In the genomic region with DNA sequence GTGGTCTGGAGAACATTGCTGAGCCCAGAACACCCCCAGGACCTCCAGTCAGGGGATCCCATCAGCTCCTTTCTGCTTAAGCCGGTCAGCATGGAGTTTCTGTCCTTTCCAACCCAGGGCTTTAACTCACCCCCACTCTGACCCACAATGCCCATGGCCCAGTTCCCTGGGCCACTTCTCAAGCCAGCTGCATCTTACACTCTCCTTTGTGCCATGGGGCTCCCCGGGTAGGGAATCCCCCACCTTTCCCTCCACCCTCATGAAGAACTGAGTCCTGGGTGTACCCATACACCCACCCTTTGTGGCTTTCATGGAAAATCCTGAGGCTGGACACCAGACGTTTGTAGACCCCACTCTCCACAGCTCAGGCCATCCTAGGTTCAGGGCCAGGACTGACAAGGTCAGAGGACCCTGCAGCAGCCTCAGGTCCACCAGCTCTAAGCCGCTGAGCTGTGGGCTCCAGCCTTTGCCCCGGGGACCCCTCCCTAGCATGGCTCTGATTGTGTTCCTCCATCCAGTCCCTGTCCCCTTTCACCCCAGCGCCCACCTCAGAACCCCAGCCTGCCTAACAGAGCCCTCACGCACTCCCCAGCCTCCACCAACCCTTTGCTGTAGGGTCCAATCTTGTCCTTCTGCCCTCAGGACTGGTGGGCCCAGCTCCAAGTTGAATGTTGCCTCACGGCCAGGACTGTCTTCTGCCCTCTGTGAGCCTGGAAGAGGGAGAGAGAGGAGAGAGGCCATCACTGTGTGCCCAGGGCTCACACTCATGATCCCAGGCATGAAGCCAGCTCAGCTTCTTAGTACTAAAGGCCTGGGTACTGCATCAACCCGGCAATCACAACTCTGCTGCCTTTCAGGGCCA, we compare ENCODE assay signal across 24 cellular contexts.
A peak's percentile ranks its signal among the peaks of the same experiment; 100 is the strongest.
DNase-seq lines count a peak whose midpoint lies in the region; ATAC-seq, FAIRE-seq and TF ChIP-seq lines count a peak whose summit lies in the region.
"Had no signal": no experiment of that assay in that cellular context is flagged by ENCODE, and none has a peak within 500 bp of the region (broad histone marks: within the 10 kb centered on the region; RNA-seq: fewer than 3 reads in every experiment).

No MANE protein-coding gene starts in this region.

- H3K4me3 ChIP-seq in astrocyte (ENCODE audit: insufficient read depth, low read depth, low read length) (no peak overlapping the region), MM.1S (ENCODE audit: low read length) (no peak overlapping the region), GM23338 (no peak overlapping the region)
- H3K4me3 ChIP-seq: BLaER1 treated with 17β-estradiol and CSF1 and Interleukin-3, amounts not matched to agents 10 nM and 100 nM; GM12878; K562; MG63; SJCRH30 had no signal

- TF ChIP-seq CTCF in astrocyte (IDR thresholded peaks at IDR 0.05; ENCODE audit: insufficient read depth, low read depth, low read length) = no peak
- no peak for TF ChIP-seq CTCF in MM.1S (IDR thresholded peaks at IDR 0.05; ENCODE audit: low read length)
- TF ChIP-seq CTCF in GM23338 (conservative IDR thresholded peaks at IDR 0.05; ENCODE audit: low read depth in 2 of 2) = no peak

- H3K4me3 Mint-ChIP-seq in activated CD4-positive, alpha-beta memory T cell treated with anti-CD3 and anti-CD28 coated beads, Interleukin-2, amount 10 ng/mL, durations not matched to agents 7 days and 5 days = no peak overlapping the region
- H3K4me3 Mint-ChIP-seq in activated CD4-positive, alpha-beta memory T cell treated with anti-CD3 and anti-CD28 coated beads for 36 hours = no peak overlapping the region
- H3K4me3 Mint-ChIP-seq in astrocyte (ENCODE audit: unreplicated experiment) (no peak overlapping the region), GM23338 (no peak overlapping the region)
- H3K4me3 Mint-ChIP-seq: CD4-positive, alpha-beta memory T cell had no signal

- no peaks in the 10 kb centered on the region for H3K27me3 Mint-ChIP-seq in activated CD4-positive, alpha-beta memory T cell treated with anti-CD3 and anti-CD28 coated beads, Interleukin-2, amount 10 ng/mL, durations not matched to agents 7 days and 5 days
- no peaks in the 10 kb centered on the region for H3K27me3 Mint-ChIP-seq in activated CD4-positive, alpha-beta memory T cell treated with anti-CD3 and anti-CD28 coated beads for 36 hours
- H3K27me3 Mint-ChIP-seq in astrocyte (ENCODE audit: low read depth, unreplicated experiment) = peaks cover 46% of the 10 kb centered on the region
- peaks cover 3% of the 10 kb centered on the region for H3K27me3 Mint-ChIP-seq in GM23338 (ENCODE audit: insufficient read depth, low read depth, poor library complexity)

- H2AFZ ChIP-seq in astrocyte (ENCODE audit: low read depth, low read length) (no peak overlapping the region), MM.1S (ENCODE audit: low read length) (no peak overlapping the region), GM23338 (no peak overlapping the region)

- H3K36me3 ChIP-seq in astrocyte (ENCODE audit: insufficient read depth, low read length) (no peaks in the 10 kb centered on the region), MM.1S (replicated peaks; ENCODE audit: insufficient read depth, low read length) (no peaks in the 10 kb centered on the region), GM23338 (ENCODE audit: insufficient read depth) (no peaks in the 10 kb centered on the region)
- H3K36me3 ChIP-seq: BLaER1 treated with 17β-estradiol and CSF1 and Interleukin-3, amounts not matched to agents 10 nM and 100 nM; MG63; SJCRH30 had no signal

- H3K4me2 ChIP-seq in astrocyte (ENCODE audit: low read length) (no peak overlapping the region), MM.1S (ENCODE audit: low read depth, low read length) (no peak overlapping the region), GM23338 (no peak overlapping the region)
- H3K4me2 ChIP-seq: BLaER1 treated with 17β-estradiol and CSF1 and Interleukin-3, amounts not matched to agents 10 nM and 100 nM had no signal

- POLR2A ChIA-PET in activated CD4-positive, alpha-beta memory T cell treated with anti-CD3 and anti-CD28 coated beads, Interleukin-2, amount 10 ng/mL, durations not matched to agents 7 days and 5 days (lab: Charles Lee) = no interaction called here
- POLR2A ChIA-PET in activated CD4-positive, alpha-beta memory T cell treated with anti-CD3 and anti-CD28 coated beads for 36 hours (lab: Charles Lee) = no interaction called here

- intact Hi-C loops in activated CD4-positive, alpha-beta memory T cell treated with anti-CD3 and anti-CD28 coated beads for 36 hours (cut with micrococcal nuclease) = no loop called here
- intact Hi-C loops in sciatic nerve (cut with DNase I) = no loop called here

- no peak overlapping the region for H3K27ac Mint-ChIP-seq in activated CD4-positive, alpha-beta memory T cell treated with anti-CD3 and anti-CD28 coated beads, Interleukin-2, amount 10 ng/mL, durations not matched to agents 7 days and 5 days
- no peak overlapping the region for H3K27ac Mint-ChIP-seq in activated CD4-positive, alpha-beta memory T cell treated with anti-CD3 and anti-CD28 coated beads for 36 hours
- H3K27ac Mint-ChIP-seq in astrocyte (ENCODE audit: unreplicated experiment) (peak overlapping the region; percentile 66), GM23338 (no peak overlapping the region)
- H3K27ac Mint-ChIP-seq: CD4-positive, alpha-beta memory T cell had no signal

- H3F3A ChIP-seq in MM.1S (ENCODE audit: insufficient read depth, low read length) (no peaks in the 10 kb centered on the region), GM23338 (replicated peaks; ENCODE audit: low read depth) (no peaks in the 10 kb centered on the region)

- no peaks in the 10 kb centered on the region for H3K4me1 Mint-ChIP-seq in activated CD4-positive, alpha-beta memory T cell treated with anti-CD3 and anti-CD28 coated beads, Interleukin-2, amount 10 ng/mL, durations not matched to agents 7 days and 5 days
- no peaks in the 10 kb centered on the region for H3K4me1 Mint-ChIP-seq in activated CD4-positive, alpha-beta memory T cell treated with anti-CD3 and anti-CD28 coated beads for 36 hours (ENCODE audit: low read depth)
- H3K4me1 Mint-ChIP-seq in astrocyte (ENCODE audit: low read depth, unreplicated experiment) (peaks cover 3% of the 10 kb centered on the region), GM23338 (peaks cover 9% of the 10 kb centered on the region; the same call in 2 of the 3 replicates)
- H3K4me1 Mint-ChIP-seq: CD4-positive, alpha-beta memory T cell had no signal

- H3K27ac ChIP-seq in astrocyte (ENCODE audit: low read depth, low read length) (no peak overlapping the region), MM.1S (ENCODE audit: low read length) (no peak overlapping the region), GM23338 (ENCODE audit: low read depth) (no peak overlapping the region)
- H3K27ac ChIP-seq: BLaER1 treated with 17β-estradiol and CSF1 and Interleukin-3, amounts not matched to agents 10 nM and 100 nM; RWPE1; SJCRH30 had no signal

- no peaks in the 10 kb centered on the region for H4K20me1 ChIP-seq in astrocyte (ENCODE audit: insufficient read depth, low read length)
- H4K20me1 ChIP-seq in MM.1S (ENCODE audit: insufficient read depth, low read length) = no peaks in the 10 kb centered on the region
- no peaks in the 10 kb centered on the region for H4K20me1 ChIP-seq in GM23338 (replicated peaks; ENCODE audit: insufficient read depth)
- H4K20me1 ChIP-seq: BLaER1 treated with 17β-estradiol and CSF1 and Interleukin-3, amounts not matched to agents 10 nM and 100 nM had no signal

- no peaks in the 10 kb centered on the region for H3K9me2 ChIP-seq in MM.1S (replicated peaks; ENCODE audit: insufficient read depth, low read length)
- no peaks in the 10 kb centered on the region for H3K9me2 ChIP-seq in GM23338 (ENCODE audit: insufficient read depth)

- no peaks in the 10 kb centered on the region for H3K4me1 ChIP-seq in astrocyte (ENCODE audit: insufficient read depth, low read length)
- H3K4me1 ChIP-seq in MM.1S (ENCODE audit: low read length) = no peaks in the 10 kb centered on the region
- H3K4me1 ChIP-seq in GM23338 (ENCODE audit: insufficient read depth) = no peaks in the 10 kb centered on the region
- H3K4me1 ChIP-seq: Caco-2, SJCRH30 had no signal

- FAIRE-seq in astrocyte (lab: Jason Lieb, UNC) = no peak
- FAIRE-seq: GM12878, K562 had no signal

- H3K9ac ChIP-seq in astrocyte (ENCODE audit: low read length) = no peak overlapping the region
- no peak overlapping the region for H3K9ac ChIP-seq in MM.1S (ENCODE audit: low read length)
- H3K9ac ChIP-seq: BLaER1 treated with 17β-estradiol and CSF1 and Interleukin-3, amounts not matched to agents 10 nM and 100 nM had no signal

- H3K79me2 ChIP-seq in astrocyte (ENCODE audit: insufficient read depth, low read length) (no peaks in the 10 kb centered on the region), MM.1S (ENCODE audit: low read length) (no peaks in the 10 kb centered on the region), GM23338 (replicated peaks; ENCODE audit: insufficient read depth) (no peaks in the 10 kb centered on the region)

- ATAC-seq in sciatic nerve (no peak), GM23338 (no peak)
- ATAC-seq: GM12878, K562 had no signal

- H3K27me3 ChIP-seq in astrocyte (ENCODE audit: insufficient read depth, low read length) (peaks cover under 1% of the 10 kb centered on the region), MM.1S (replicated peaks; ENCODE audit: insufficient read depth, low read length) (peaks cover 96% of the 10 kb centered on the region), GM23338 (ENCODE audit: insufficient read depth) (no peaks in the 10 kb centered on the region)
- H3K27me3 ChIP-seq: BLaER1 treated with 17β-estradiol and CSF1 and Interleukin-3, amounts not matched to agents 10 nM and 100 nM; MG63; SJCRH30 had no signal

- no peaks in the 10 kb centered on the region for H3K36me3 Mint-ChIP-seq in activated CD4-positive, alpha-beta memory T cell treated with anti-CD3 and anti-CD28 coated beads, Interleukin-2, amount 10 ng/mL, durations not matched to agents 7 days and 5 days (ENCODE audit: low read depth)
- no peaks in the 10 kb centered on the region for H3K36me3 Mint-ChIP-seq in activated CD4-positive, alpha-beta memory T cell treated with anti-CD3 and anti-CD28 coated beads for 36 hours
- H3K36me3 Mint-ChIP-seq in astrocyte (ENCODE audit: low read depth, unreplicated experiment) = peaks cover 3% of the 10 kb centered on the region
- no peaks in the 10 kb centered on the region; the same call in 2 of the 3 replicates for H3K36me3 Mint-ChIP-seq in GM23338 (ENCODE audit: low read depth)
- H3K36me3 Mint-ChIP-seq: CD4-positive, alpha-beta memory T cell had no signal

- peak; percentile 4 for DNase-seq in activated CD4-positive, alpha-beta memory T cell treated with anti-CD3 and anti-CD28 coated beads, Interleukin-2, amount 10 ng/mL, durations not matched to agents 7 days and 5 days
- DNase-seq in activated CD4-positive, alpha-beta memory T cell treated with anti-CD3 and anti-CD28 coated beads for 36 hours = no peak
- DNase-seq in astrocyte (ENCODE audit: low read depth) = no peak
- DNase-seq in mucosa of gallbladder (ENCODE audit: low spot score) = peak; percentile 5
- peak; percentile 27 for DNase-seq in sciatic nerve (ENCODE audit: low spot score)
- no peak for DNase-seq in MM.1S
- DNase-seq in GM23338 (ENCODE audit: low spot score) = no peak
- no peak for DNase-seq in MV-4-11 (lab: John Stamatoyannopoulos, UW)
- DNase-seq: 8988T; Caco-2; CD4-positive, alpha-beta memory T cell; DND-41; HCEC 1CT; MG63; NCI-H1092; NCI-H1436; NCI-H187 treated with DMSO at 0.1 percent for 48 hours; NCI-H2107; NK-92 treated with Interleukin-12 subunit alpha and Interleukin-12 subunit beta, amount 100 ng/mL, for 24 hours; SJCRH30 had no signal

- H3K9me3 Mint-ChIP-seq in activated CD4-positive, alpha-beta memory T cell treated with anti-CD3 and anti-CD28 coated beads, Interleukin-2, amount 10 ng/mL, durations not matched to agents 7 days and 5 days = no peaks in the 10 kb centered on the region
- no peaks in the 10 kb centered on the region for H3K9me3 Mint-ChIP-seq in activated CD4-positive, alpha-beta memory T cell treated with anti-CD3 and anti-CD28 coated beads for 36 hours
- no peaks in the 10 kb centered on the region for H3K9me3 Mint-ChIP-seq in astrocyte (ENCODE audit: unreplicated experiment)
- H3K9me3 Mint-ChIP-seq in GM23338 = no peaks in the 10 kb centered on the region; the same call in 2 of the 3 replicates
- H3K9me3 Mint-ChIP-seq: CD4-positive, alpha-beta memory T cell had no signal

- CTCF ChIA-PET in activated CD4-positive, alpha-beta memory T cell treated with anti-CD3 and anti-CD28 coated beads, Interleukin-2, amount 10 ng/mL, durations not matched to agents 7 days and 5 days (lab: Charles Lee) = interaction anchor here (1.6 kb wide), 1 partner anchor 52 kb away, joined by 4 read pairs; no protein-coding TSS in a partner anchor
- CTCF ChIA-PET in activated CD4-positive, alpha-beta memory T cell treated with anti-CD3 and anti-CD28 coated beads for 36 hours (lab: Charles Lee) = no interaction called here

- no peaks in the 10 kb centered on the region for H3K9me3 ChIP-seq in astrocyte (ENCODE audit: insufficient read depth, low read depth, low read length)
- no peaks in the 10 kb centered on the region for H3K9me3 ChIP-seq in MM.1S (replicated peaks; ENCODE audit: insufficient read depth, low read length)
- H3K9me3 ChIP-seq: BLaER1 treated with 17β-estradiol and CSF1 and Interleukin-3, amounts not matched to agents 10 nM and 100 nM; Caco-2; MG63; SJCRH30 had no signal

Comparison
In these comparisons a context has a peak if more than half of its experiments do, and no peak if none do; other contexts are left out.
1. DNase-seq: peak in activated CD4-positive, alpha-beta memory T cell treated with anti-CD3 and anti-CD28 coated beads, Interleukin-2, amount 10 ng/mL, durations not matched to agents 7 days and 5 days (single experiment), mucosa of gallbladder (single experiment) and sciatic nerve (single experiment); none in activated CD4-positive, alpha-beta memory T cell treated with anti-CD3 and anti-CD28 coated beads for 36 hours (single experiment), astrocyte (single experiment), MM.1S (single experiment), GM23338 (single experiment) and MV-4-11 (single experiment).